In genomic region chr3:49019941-49020334, GRCh38 we compare ENCODE assay signal across 8 cellular contexts. TPM values are rescaled to one million over a fixed set of nuclear protein-coding genes. Genes with fewer than 3 reads are reported as not detected.
DNase-seq lines count a peak whose midpoint lies in the region; ATAC-seq and TF ChIP-seq lines count a peak whose summit lies in the region.

No MANE protein-coding gene starts in this region.

- H3K36me3 Mint-ChIP-seq in IgD-negative memory B cell (peaks cover 2% of the 10 kb centered on the region), brain (peaks cover 32% of the 10 kb centered on the region)

- H3K4me1 Mint-ChIP-seq in IgD-negative memory B cell = peaks cover 11 to 25% (median 17%) of the 10 kb centered on the region in 3 donors
- H3K4me1 Mint-ChIP-seq in brain = peaks cover 48% of the 10 kb centered on the region

- no peaks in the 10 kb centered on the region for H3K9me3 Mint-ChIP-seq in IgD-negative memory B cell
- H3K9me3 Mint-ChIP-seq in brain = no peaks in the 10 kb centered on the region

- ATAC-seq in HG03342 (IDR thresholded peaks at IDR 0.05; ENCODE audit: unreplicated experiment) = no peak
- ATAC-seq in GM21515 (IDR thresholded peaks at IDR 0.05; ENCODE audit: unreplicated experiment) = no peak

- H3K4me1 ChIP-seq in muscle layer of colon (ENCODE audit: insufficient read depth, low read length) = peaks cover 29% of the 10 kb centered on the region

- no peak for DNase-seq in BJ (ENCODE audit: low read depth)
- no peak for DNase-seq in NCI-H1436 treated with DMSO at 0.1 percent for 48 hours (lab: John Stamatoyannopoulos, UW)
- no peak for DNase-seq in NAMALWA (ENCODE audit: low spot score)

- H3K27ac ChIP-seq in muscle layer of colon (ENCODE audit: low read depth, low read length) = peak overlapping the region; percentile 99

- H3K4me3 Mint-ChIP-seq in IgD-negative memory B cell = peak overlapping the region; percentile 92 to 98 (median 96)
- H3K4me3 Mint-ChIP-seq in brain = peak overlapping the region; percentile 94 to 98 (median 97)

- TF ChIP-seq CTCF in BJ (IDR thresholded peaks at IDR 0.05; ENCODE audit: insufficient read depth, low read depth, low read length) = no peak
- no peak for TF ChIP-seq CTCF in brain (conservative IDR thresholded peaks at IDR 0.05)

- H3K4me3 ChIP-seq in BJ (ENCODE audit: low read depth, low read length) (peak overlapping the region; percentile 88), muscle layer of colon (ENCODE audit: low read depth in 1 of 2, low read length in 2 of 2) (peak overlapping the region; percentile 82 to 90)

- no peaks in the 10 kb centered on the region for H3K27me3 ChIP-seq in BJ (ENCODE audit: control insufficient read depth, insufficient read depth, low read length)
- H3K27me3 ChIP-seq in muscle layer of colon (ENCODE audit: control insufficient read depth in 1 of 2, insufficient read depth in 2 of 2, low read length in 2 of 2) = no peaks in the 10 kb centered on the region

- no peaks in the 10 kb centered on the region for H3K27me3 Mint-ChIP-seq in IgD-negative memory B cell
- peaks cover 7% of the 10 kb centered on the region for H3K27me3 Mint-ChIP-seq in brain

- peak overlapping the region; percentile 77 for H3K9ac ChIP-seq in muscle layer of colon (ENCODE audit: low read length)

- H3K9me3 ChIP-seq in muscle layer of colon (ENCODE audit: low read length) = no peaks in the 10 kb centered on the region

- H3K36me3 ChIP-seq in BJ (ENCODE audit: control insufficient read depth, insufficient read depth, low read length) (peaks cover 23% of the 10 kb centered on the region), muscle layer of colon (ENCODE audit: insufficient read depth, low read length) (peaks cover 37% of the 10 kb centered on the region)

- H3K27ac Mint-ChIP-seq in IgD-negative memory B cell = peak overlapping the region; percentile 92 to 97 (median 93)
- H3K27ac Mint-ChIP-seq in brain = peak overlapping the region; percentile 67 to 99 (median 79)

- CTCF ChIA-PET in BJ (lab: Yijun Ruan, JAX) = interaction anchor here (2.8 to 6.6 kb wide), 4 partner anchors 8 to 74 kb away, joined by 20 to 60 read pairs (median 26); partner anchors contain the start of genes P4HTM, QRICH1 and WDR6

- POLR2A ChIA-PET in BJ (lab: Charles Lee) = interaction anchor here (0.5 to 1.4 kb wide), 5 partner anchors 10 to 331 kb away, joined by 3 to 19 read pairs (median 4); partner anchors contain the start of genes IMPDH2 and WDR6

RNA-seq across cellular contexts. Expression of gene DALRD3, which starts 1.6 kb away (rescaled TPM):
- polyA plus RNA-seq in BJ (2011; rRNA removed) = 46.8 and 59.6 TPM in 2 replicates
- 35.6 and 56.9 TPM in 2 replicates for polyA minus RNA-seq in BJ (2011; rRNA and poly(A)+ RNA removed)
- 25.4 TPM for polyA plus RNA-seq in IgD-negative memory B cell
- polyA plus RNA-seq in brain (ENCODE audit: insufficient read depth, low read depth, low replicate concordance) = 28.8 TPM

RNA-seq across cellular contexts. Expression of gene NDUFAF3, which starts 2.0 kb away (rescaled TPM):
- polyA plus RNA-seq in BJ (2011; rRNA removed) (65.1 and 89.5 TPM in 2 replicates), IgD-negative memory B cell (188 TPM), brain (ENCODE audit: insufficient read depth, low read depth, low replicate concordance) (165 TPM)
- polyA minus RNA-seq in BJ (2011; rRNA and poly(A)+ RNA removed) = 60.8 and 71.1 TPM in 2 replicates

RNA-seq across cellular contexts. Expression of gene IMPDH2, which starts 9.3 kb away (rescaled TPM):
- polyA plus RNA-seq in BJ (2011; rRNA removed) (280 and 395 TPM in 2 replicates), IgD-negative memory B cell (96.7 TPM), brain (ENCODE audit: insufficient read depth, low read depth, low replicate concordance) (130 TPM)
- polyA minus RNA-seq in BJ (2011; rRNA and poly(A)+ RNA removed) = 200 and 358 TPM in 2 replicates

RNA-seq across cellular contexts. Expression of gene WDR6, which starts 12.7 kb away (rescaled TPM):
- polyA plus RNA-seq in BJ (2011; rRNA removed) (100 and 164 TPM in 2 replicates), IgD-negative memory B cell (81.4 TPM), brain (ENCODE audit: insufficient read depth, low read depth, low replicate concordance) (109 TPM)
- 94.1 and 135 TPM in 2 replicates for polyA minus RNA-seq in BJ (2011; rRNA and poly(A)+ RNA removed)

RNA-seq across cellular contexts. Expression of gene P4HTM, which starts 29.9 kb away (rescaled TPM):
- 25.8 and 38.4 TPM in 2 replicates for polyA plus RNA-seq in BJ (2011; rRNA removed)
- polyA minus RNA-seq in BJ (2011; rRNA and poly(A)+ RNA removed) = 18.6 and 28.6 TPM in 2 replicates
- polyA plus RNA-seq in IgD-negative memory B cell = 20.4 TPM
- 64.8 TPM for polyA plus RNA-seq in brain (ENCODE audit: insufficient read depth, low read depth, low replicate concordance)
